In the genomic region with DNA sequence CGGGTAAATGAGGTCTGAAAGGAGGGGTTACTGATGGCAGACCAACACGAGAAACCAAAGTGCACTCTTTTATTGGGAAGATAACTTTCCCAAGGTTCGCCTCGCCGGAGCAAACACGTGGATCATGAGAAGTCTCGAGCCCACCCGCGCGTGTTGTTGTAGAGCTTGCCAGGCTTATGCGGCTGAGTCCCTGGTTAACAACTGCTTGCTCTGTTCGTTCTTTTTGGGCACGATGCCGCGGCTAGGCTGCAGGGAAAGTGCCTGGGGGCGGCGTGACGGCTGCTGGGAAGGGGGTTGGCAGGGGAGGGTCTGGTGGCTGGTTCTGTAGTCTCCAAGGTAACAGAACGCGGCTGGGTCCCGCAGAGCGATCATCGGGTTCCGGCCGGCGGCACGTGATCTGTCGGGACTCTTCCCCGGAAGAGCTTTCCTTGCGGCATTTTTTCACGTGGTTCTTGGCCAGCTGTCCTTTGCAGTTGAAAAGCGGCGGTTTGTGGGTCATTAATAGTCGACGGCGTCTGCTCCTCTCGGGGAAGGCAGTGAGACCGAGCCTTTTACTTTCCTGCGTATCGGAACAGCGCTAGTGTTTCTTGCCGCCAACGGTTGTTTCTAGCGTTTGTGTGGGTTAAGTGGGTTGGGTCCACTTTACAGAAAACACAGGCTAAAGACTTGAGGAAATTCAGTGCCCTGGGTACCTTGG, we compare ENCODE assay signal across 8 cellular contexts. TPM values are rescaled to one million over a fixed set of nuclear protein-coding genes. Genes with fewer than 3 reads are reported as not detected.
DNase-seq lines count a peak whose midpoint lies in the region; ATAC-seq and TF ChIP-seq lines count a peak whose summit lies in the region.

No MANE protein-coding gene starts in this region.

- intact Hi-C loops in PC-9 (cut with micrococcal nuclease; ENCODE audit: unreplicated experiment) = loop anchor here (5.0 kb wide), 1 partner anchor 39 kb away; no protein-coding TSS in a partner anchor

- no peaks in the 10 kb centered on the region for H3K27me3 Mint-ChIP-seq in activated T-cell treated with anti-CD3 and anti-CD28 coated beads, Interleukin-2, amount 50 U/mL, for 4 hours (ENCODE audit: low read depth)

- peak; percentile 36 to 42 for ATAC-seq in activated T-cell treated with anti-CD3 and anti-CD28 coated beads, Interleukin-2, amount 50 U/mL, for 4 hours
- ATAC-seq in esophagus mucosa (peak; percentile 22), GM21381 (IDR thresholded peaks at IDR 0.05; ENCODE audit: unreplicated experiment) (no peak)

- POLR2A ChIA-PET in PC-9 (lab: Charles Lee; ENCODE audit: unreplicated experiment) = no interaction called here

- peak overlapping the region; percentile 38 to 77 for H3K9ac ChIP-seq in mucosa of rectum (ENCODE audit: low read depth in 1 of 2, low read length in 2 of 2)

- H3K79me2 ChIP-seq in PC-9 (ENCODE audit: low read depth) = peaks cover 60% of the 10 kb centered on the region

- H3K9me3 ChIP-seq in PC-9 (ENCODE audit: insufficient read depth, low read depth) = no peaks in the 10 kb centered on the region
- H3K9me3 ChIP-seq in mucosa of rectum (ENCODE audit: control insufficient read depth in 2 of 2, low read length in 2 of 2) = no peaks in the 10 kb centered on the region

- peak; percentile 71 for DNase-seq in GM13976 (ENCODE audit: low spot score)
- peak; percentile 79 for DNase-seq in HT-29 (ENCODE audit: low spot score)
- DNase-seq in PC-9 = peak; percentile 43 to 46
- peak; percentile 64 for DNase-seq in activated T-cell treated with anti-CD3 and anti-CD28 coated beads, Interleukin-2, amount 50 U/mL, for 4 hours
- peak; percentile 32 to 41 for DNase-seq in stimulated activated CD8-positive, alpha-beta memory T cell treated with anti-CD3 and anti-CD28 coated beads, Interleukin-4, amount 100 ng/mL, for 1 hour (ENCODE audit: low read depth in 2 of 2, low spot score in 1 of 2)

- H3K27me3 ChIP-seq in PC-9 (ENCODE audit: insufficient read depth, low read depth) (no peaks in the 10 kb centered on the region), mucosa of rectum (ENCODE audit: control insufficient read depth in 2 of 2, insufficient read depth in 2 of 2, low read length in 2 of 2) (no peaks in the 10 kb centered on the region)

- H3K4me1 Mint-ChIP-seq in activated T-cell treated with anti-CD3 and anti-CD28 coated beads, Interleukin-2, amount 50 U/mL, for 4 hours (ENCODE audit: low read depth) = peaks cover 42% of the 10 kb centered on the region

- peaks cover 4% of the 10 kb centered on the region for H3K9me3 Mint-ChIP-seq in activated T-cell treated with anti-CD3 and anti-CD28 coated beads, Interleukin-2, amount 50 U/mL, for 4 hours

- H3K4me1 ChIP-seq in PC-9 (replicated peaks; ENCODE audit: insufficient read depth) (peaks cover 11% of the 10 kb centered on the region), mucosa of rectum (ENCODE audit: control insufficient read depth in 2 of 2, insufficient read depth in 2 of 2, low read length in 2 of 2) (peaks cover 15 to 17% of the 10 kb centered on the region in 2 donors)

- peaks cover 21% of the 10 kb centered on the region for H4K20me1 ChIP-seq in PC-9 (ENCODE audit: insufficient read depth)

- no peaks in the 10 kb centered on the region for H3K36me3 Mint-ChIP-seq in activated T-cell treated with anti-CD3 and anti-CD28 coated beads, Interleukin-2, amount 50 U/mL, for 4 hours (ENCODE audit: insufficient read depth)

- H3K4me3 ChIP-seq in PC-9 (peak overlapping the region; percentile 63), mucosa of rectum (ENCODE audit: low read length in 2 of 2) (peak overlapping the region; percentile 82 to 87)

- peak overlapping the region; percentile 85 for H3K4me2 ChIP-seq in PC-9

- H3K27ac ChIP-seq in PC-9 (peak overlapping the region; percentile 85; the same call in 1 of the 2 replicates), mucosa of rectum (ENCODE audit: low read depth in 2 of 2, low read length in 2 of 2) (peak overlapping the region; percentile 90)

- no TSS peak for BruUV-seq in PC-9 (replicated peaks; lab: Mats Ljungman, UMichigan)

- peak overlapping the region; percentile 97 for H2AFZ ChIP-seq in PC-9

- peak overlapping the region; percentile 95 for H3K4me3 Mint-ChIP-seq in activated T-cell treated with anti-CD3 and anti-CD28 coated beads, Interleukin-2, amount 50 U/mL, for 4 hours

- H3K9me2 ChIP-seq in PC-9 (ENCODE audit: insufficient read depth) = no peaks in the 10 kb centered on the region

- TF ChIP-seq CTCF in GM13976 (IDR thresholded peaks at IDR 0.05; ENCODE audit: borderline replicate concordance, control extremely low read depth, extremely low read depth, insufficient read depth, missing control alignments) (no peak), PC-9 (conservative IDR thresholded peaks at IDR 0.05) (no peak)

- H3K36me3 ChIP-seq in PC-9 (ENCODE audit: low read depth) = no peaks in the 10 kb centered on the region
- H3K36me3 ChIP-seq in mucosa of rectum (ENCODE audit: control insufficient read depth in 2 of 2, insufficient read depth in 2 of 2, low read length in 2 of 2) = no peaks in the 10 kb centered on the region

- H3F3A ChIP-seq in PC-9 (ENCODE audit: insufficient read depth, low read depth) = peaks cover 29% of the 10 kb centered on the region; the same call in 1 of the 2 replicates

- in situ Hi-C loops in GM13976 (cut with MboI; ENCODE audit: low sequenced_read_pairs, unreplicated experiment) = no loop called here

- CTCF ChIA-PET in PC-9 (lab: Charles Lee) = no interaction called here

RNA-seq across cellular contexts. Expression of gene MGA, which starts 1.5 kb away (rescaled TPM):
- total RNA-seq in HT-29 (2014; rRNA removed; shearing (Covaris generic)) = 7.5 and 10.5 TPM in 2 replicates
- total RNA-seq in PC-9 (2021) (31.8 and 38.5 TPM in 2 replicates), esophagus mucosa (18.2 TPM)
- 10 to 100 TPM; 27.9 to 37.3 (median 31.6) TPM for total RNA-seq in activated T-cell treated with anti-CD3 and anti-CD28 coated beads, Interleukin-2, amount 50 U/mL, for 4 hours
